In genomic region chr7:116726713-116727431, GRCh38 we compare ENCODE assay signal across 17 cellular contexts. TPM values are rescaled to one million over a fixed set of nuclear protein-coding genes. Genes with fewer than 3 reads are reported as not detected.
A peak's percentile ranks its signal among the peaks of the same experiment; 100 is the strongest.
DNase-seq lines count a peak whose midpoint lies in the region; ATAC-seq, FAIRE-seq and TF ChIP-seq lines count a peak whose summit lies in the region.
"Had no signal": no experiment of that assay in that cellular context is flagged by ENCODE, and none has a peak within 500 bp of the region (broad histone marks: within the 10 kb centered on the region; RNA-seq: fewer than 3 reads in every experiment).

No MANE protein-coding gene starts in this region.

- H3K79me2 ChIP-seq in PC-3 (ENCODE audit: low read length), result peaks cover 60% of the 10 kb centered on the region

- CTCF ChIA-PET in Calu3 (lab: Charles Lee) (no interaction called here), PC-3 (lab: Charles Lee) (interaction anchor here (0.6 to 1.2 kb wide), 2 partner anchors 11 to 55 kb away, joined by 3 to 5 read pairs; partner anchors contain the start of gene MET)
- CTCF ChIA-PET in CD4-positive, alpha-beta T cell (lab: Charles Lee), result no interaction called here

- no peaks in the 10 kb centered on the region for H3K9me3 ChIP-seq in PC-3 (ENCODE audit: low read length)
- H3K9me3 ChIP-seq in pancreas, result no peaks in the 10 kb centered on the region
- H3K9me3 ChIP-seq in CD4-positive, alpha-beta T cell (ENCODE audit: control insufficient read depth, low read length), result no peaks in the 10 kb centered on the region
- H3K9me3 ChIP-seq: neutrophil had no signal

- no peak overlapping the region for H2AFZ ChIP-seq in PC-3 (ENCODE audit: low read length)

- H3K4me3 Mint-ChIP-seq in Calu3 (ENCODE audit: low read depth, unreplicated experiment), result no peak overlapping the region
- no peak overlapping the region for H3K4me3 Mint-ChIP-seq in CD4-positive, alpha-beta T cell
- H3K4me3 Mint-ChIP-seq: activated CD4-positive, alpha-beta memory T cell treated with anti-CD3 and anti-CD28 coated beads, Interleukin-2, amount 10 ng/mL, durations not matched to agents 7 days and 5 days; activated T-helper 1 cell treated with anti-CD3 and anti-CD28 coated beads, Interleukin-12 subunit alpha, Interleukin-12 subunit beta, Interleukin-2, Interleukin-4 antibody, amounts not matched to agents 30 ng/mL and 10 ng/mL and 1 ng/mL, durations not matched to agents 14 hours and 24 hours and 36 hours had no signal

- H4K20me1 ChIP-seq in PC-3 (ENCODE audit: low read length), result peaks cover 35% of the 10 kb centered on the region

- DNase-seq in Calu3 (no peak), PC-3 (no peak), fibroblast of villous mesenchyme (ENCODE audit: low read depth) (peak; percentile 15), pancreas (no peak), NOMO-1 treated with DMSO at 0.1 percent for 48 hours (lab: John Stamatoyannopoulos, UW; ENCODE audit: unreplicated experiment) (no peak), COLO668 (lab: John Stamatoyannopoulos, UW; ENCODE audit: unreplicated experiment) (no peak)
- no peak for DNase-seq in CD4-positive, alpha-beta T cell
- DNase-seq: activated CD4-positive, alpha-beta memory T cell treated with anti-CD3 and anti-CD28 coated beads, Interleukin-2, amount 10 ng/mL, durations not matched to agents 7 days and 5 days; amygdala; cerebellar nuclear complex; midbrain; NCI-H2029 treated with DMSO at 0.1 percent for 48 hours; NCI-H510A; stimulated activated CD4-positive, alpha-beta T cell treated with anti-CD3 and anti-CD28 coated beads, Interleukin-4, amount 100 ng/mL, for 24 hours; stimulated activated CD8-positive, alpha-beta memory T cell treated with anti-CD3 and anti-CD28 coated beads, Interleukin-4, amount 100 ng/mL, for 48 hours had no signal

- intact Hi-C loops in Calu3 (cut with micrococcal nuclease; ENCODE audit: unreplicated experiment) (loop anchor here (5.0 kb wide), 1 partner anchor 35 kb away; no protein-coding TSS in a partner anchor), PC-3 (cut with micrococcal nuclease) (loop anchor here (5.0 kb wide), 1 partner anchor 45 kb away; no protein-coding TSS in a partner anchor), pancreas (cut with DNase I) (no loop called here)
- intact Hi-C loops in CD4-positive, alpha-beta T cell (cut with DNase I, micrococcal nuclease), result no loop called here

- no TSS peak for BruUV-seq in Calu3 (replicated peaks; lab: Mats Ljungman, UMichigan)
- no TSS peak for BruUV-seq in PC-3 (replicated peaks; lab: Mats Ljungman, UMichigan)

- H3K9me2 ChIP-seq in PC-3 (replicated peaks; ENCODE audit: low read length), result no peaks in the 10 kb centered on the region

- H3K4me3 ChIP-seq in PC-3 (ENCODE audit: low read length) (no peak overlapping the region), fibroblast of villous mesenchyme (ENCODE audit: low read depth, low read length) (no peak overlapping the region), pancreas (no peak overlapping the region)

- 38 to 39% methylated on average over 4 of the region's 4 CpGs for WGBS in pancreas, 2 donors

- H3K9me3 Mint-ChIP-seq in Calu3 (ENCODE audit: low read depth, unreplicated experiment), result no peaks in the 10 kb centered on the region
- H3K9me3 Mint-ChIP-seq in CD4-positive, alpha-beta T cell, result no peaks in the 10 kb centered on the region
- H3K9me3 Mint-ChIP-seq: activated CD4-positive, alpha-beta memory T cell treated with anti-CD3 and anti-CD28 coated beads, Interleukin-2, amount 10 ng/mL, durations not matched to agents 7 days and 5 days; activated T-helper 1 cell treated with anti-CD3 and anti-CD28 coated beads, Interleukin-12 subunit alpha, Interleukin-12 subunit beta, Interleukin-2, Interleukin-4 antibody, amounts not matched to agents 30 ng/mL and 10 ng/mL and 1 ng/mL, durations not matched to agents 14 hours and 24 hours and 36 hours had no signal

- H3K27me3 ChIP-seq in PC-3 (ENCODE audit: low read length), result no peaks in the 10 kb centered on the region
- H3K27me3 ChIP-seq in pancreas, result no peaks in the 10 kb centered on the region
- H3K27me3 ChIP-seq in CD4-positive, alpha-beta T cell (ENCODE audit: control insufficient read depth, insufficient read depth, low read length), result no peaks in the 10 kb centered on the region
- H3K27me3 ChIP-seq: neutrophil had no signal

- ATAC-seq in PC-3, result no peak
- peak; percentile 35 to 64 (median 50) for ATAC-seq in pancreas
- no peak for ATAC-seq in CD4-positive, alpha-beta T cell (ENCODE audit: poor library complexity)

- no peak for FAIRE-seq in pancreas (lab: Jason Lieb, UNC)

- peaks cover 27% of the 10 kb centered on the region for H3K36me3 Mint-ChIP-seq in Calu3 (ENCODE audit: insufficient read depth, unreplicated experiment)
- no peaks in the 10 kb centered on the region for H3K36me3 Mint-ChIP-seq in CD4-positive, alpha-beta T cell (ENCODE audit: low read depth)

- H3K4me1 ChIP-seq in PC-3 (ENCODE audit: insufficient read depth, low read length) (peaks cover 47% of the 10 kb centered on the region), pancreas (peaks cover 3 to 16% (median 6%) of the 10 kb centered on the region in 3 donors)

- H3K27ac Mint-ChIP-seq in Calu3 (ENCODE audit: unreplicated experiment), result peak overlapping the region; percentile 31
- no peak overlapping the region for H3K27ac Mint-ChIP-seq in CD4-positive, alpha-beta T cell
- H3K27ac Mint-ChIP-seq: activated CD4-positive, alpha-beta memory T cell treated with anti-CD3 and anti-CD28 coated beads, Interleukin-2, amount 10 ng/mL, durations not matched to agents 7 days and 5 days; activated T-helper 1 cell treated with anti-CD3 and anti-CD28 coated beads, Interleukin-12 subunit alpha, Interleukin-12 subunit beta, Interleukin-2, Interleukin-4 antibody, amounts not matched to agents 30 ng/mL and 10 ng/mL and 1 ng/mL, durations not matched to agents 14 hours and 24 hours and 36 hours had no signal

- no peaks in the 10 kb centered on the region for H3K27me3 Mint-ChIP-seq in Calu3 (ENCODE audit: unreplicated experiment)
- peaks cover 29% of the 10 kb centered on the region for H3K27me3 Mint-ChIP-seq in CD4-positive, alpha-beta T cell

- H3K36me3 ChIP-seq in PC-3 (ENCODE audit: low read depth, low read length), result peaks cover 15% of the 10 kb centered on the region; the same call in 1 of the 2 replicates
- H3K36me3 ChIP-seq in pancreas, result no peaks in the 10 kb centered on the region
- H3K36me3 ChIP-seq: neutrophil had no signal

- H3K27ac ChIP-seq in PC-3 (ENCODE audit: low read length) (peak overlapping the region; percentile 28; the same call in 1 of the 2 replicates), pancreas (no peak overlapping the region)
- no peak overlapping the region for H3K27ac ChIP-seq in CD4-positive, alpha-beta T cell (ENCODE audit: low read depth, low read length)
- H3K27ac ChIP-seq: neutrophil had no signal

- no peak overlapping the region for H3K9ac ChIP-seq in PC-3 (ENCODE audit: low read length)

- peaks cover 3% of the 10 kb centered on the region for H3F3A ChIP-seq in PC-3 (ENCODE audit: low read length, unreplicated experiment)

- no peak overlapping the region; the same call in 1 of the 2 replicates for H3K4me2 ChIP-seq in PC-3 (ENCODE audit: low read length)

- H3K4me1 Mint-ChIP-seq in Calu3 (ENCODE audit: low read depth, unreplicated experiment), result peaks cover 51% of the 10 kb centered on the region
- no peaks in the 10 kb centered on the region for H3K4me1 Mint-ChIP-seq in CD4-positive, alpha-beta T cell (ENCODE audit: low read depth)
- H3K4me1 Mint-ChIP-seq: activated CD4-positive, alpha-beta memory T cell treated with anti-CD3 and anti-CD28 coated beads, Interleukin-2, amount 10 ng/mL, durations not matched to agents 7 days and 5 days had no signal

- POLR2A ChIA-PET in PC-3 (lab: Charles Lee; ENCODE audit: unreplicated experiment), result interaction anchor here (1.2 kb wide), 1 partner anchor 49 kb away, joined by 5 read pairs; no protein-coding TSS in a partner anchor
- POLR2A ChIA-PET in CD4-positive, alpha-beta T cell (lab: Charles Lee), result no interaction called here

- TF ChIP-seq CTCF in Calu3 (IDR thresholded peaks at IDR 0.05; ENCODE audit: unreplicated experiment) (no peak), PC-3 (conservative IDR thresholded peaks at IDR 0.05; ENCODE audit: low read depth, low read length) (no peak), fibroblast of villous mesenchyme (IDR thresholded peaks at IDR 0.05; ENCODE audit: insufficient read depth, low read depth, low read length) (no peak), pancreas (IDR thresholded peaks at IDR 0.05) (no peak)
- TF ChIP-seq CTCF in CD4-positive, alpha-beta T cell (IDR thresholded peaks at IDR 0.05), result no peak

RNA-seq across cellular contexts. Expression of gene MET, which starts 54.9 kb away (rescaled TPM):
- total RNA-seq in Calu3 (2022), result 242 and 249 TPM in 2 replicates
- 109 and 118 TPM in 2 replicates for total RNA-seq in PC-3 (2014; rRNA removed)
- total RNA-seq in fibroblast of villous mesenchyme, result 23.8 and 48.8 TPM in 2 replicates
- total RNA-seq in pancreas, result 10 to 100 TPM; 10.7 to 23.5 (median 17.9) TPM
- 1 to 10 TPM; 2.0 to 2.7 TPM for polyA plus RNA-seq in pancreas
- total RNA-seq in CD4-positive, alpha-beta T cell, result under 1 TPM in 1 of 2 experiments, not detected in 1; 0.14 TPM

Comparison
In these comparisons a context has a peak if more than half of its experiments do, and no peak if none do; other contexts are left out.
1. ATAC-seq: peak in pancreas (4 of 4); none in PC-3 (single experiment) and CD4-positive, alpha-beta T cell (single experiment).
2. RNA of gene MET, which starts 54.9 kb away (total RNA-seq): 242 to 249 TPM in Calu3, 109 to 118 TPM in PC-3, 23.8 to 48.8 TPM in fibroblast of villous mesenchyme and 10.7 to 23.5 TPM in pancreas; 0.14 TPM in CD4-positive, alpha-beta T cell; every median in the first group is over 10 times any median in the second.
3. intact Hi-C loops: an anchor here in Calu3 (5.0 kb wide) and PC-3 (5.0 kb wide); none called in pancreas and CD4-positive, alpha-beta T cell.